In genomic region chr3:133583396-133583795, GRCh38 we compare ENCODE assay signal across 17 cellular contexts. TPM values are rescaled to one million over a fixed set of nuclear protein-coding genes. Genes with fewer than 3 reads are reported as not detected.
DNase-seq lines count a peak whose midpoint lies in the region; ATAC-seq and TF ChIP-seq lines count a peak whose summit lies in the region.
"Had no signal": no experiment of that assay in that cellular context is flagged by ENCODE, and none has a peak within 500 bp of the region (broad histone marks: within the 10 kb centered on the region; RNA-seq: fewer than 3 reads in every experiment).

No MANE protein-coding gene starts in this region.

- H3K27ac Mint-ChIP-seq in activated CD4-positive, alpha-beta T cell treated with anti-CD3 and anti-CD28 coated beads for 36 hours: peak overlapping the region; percentile 77
- peak overlapping the region in 2 of 3 donors; percentile 62 to 75 for H3K27ac Mint-ChIP-seq in CD4-positive, CD25-positive, alpha-beta regulatory T cell
- peak overlapping the region; percentile 56 for H3K27ac Mint-ChIP-seq in endodermal cell

- TF ChIP-seq POLR2A in esophagus muscularis mucosa (IDR thresholded peaks at IDR 0.05; ENCODE audit: low read depth): no peak

- DNase-seq in activated CD4-positive, alpha-beta T cell treated with anti-CD3 and anti-CD28 coated beads for 36 hours: no peak
- DNase-seq in activated CD4-positive, alpha-beta T cell treated with anti-CD3 and anti-CD28 coated beads for 4 hours: no peak
- no peak for DNase-seq in CD4-positive, CD25-positive, alpha-beta regulatory T cell
- DNase-seq in Panc1 (ENCODE audit: low read depth, low spot score) (no peak), endodermal cell (no peak), HCEC 1CT (no peak), esophagus muscularis mucosa (ENCODE audit: extremely low spot score) (no peak)
- DNase-seq: BE2C, COR-L47, NCI-H187, NCI-H345, NCI-H526 treated with DMSO at 0.1 percent for 48 hours, SHP77 had no signal

- no peak overlapping the region for H3K9ac ChIP-seq in endodermal cell (ENCODE audit: extremely low read depth, low read length, poor library complexity, severe bottlenecking)

- in situ Hi-C loops in Panc1 (cut with HindIII; ENCODE audit: low pct_unique_long_range_greater_than_20kb, low sequenced_read_pairs): no loop called here

- intact Hi-C loops in activated CD4-positive, alpha-beta T cell treated with anti-CD3 and anti-CD28 coated beads for 36 hours (cut with DNase I, micrococcal nuclease): loop anchor here in 1 of 2 experiments (10.0 kb wide), 1 partner anchor 61 kb away; no protein-coding TSS in a partner anchor
- intact Hi-C loops in Panc1 (cut with micrococcal nuclease; ENCODE audit: unreplicated experiment): no loop called here
- intact Hi-C loops in esophagus muscularis mucosa (cut with DNase I): no loop called here

- CTCF ChIA-PET in activated CD4-positive, alpha-beta T cell treated with anti-CD3 and anti-CD28 coated beads for 36 hours (lab: Charles Lee): interaction anchor here (0.6 to 1.7 kb wide), 3 partner anchors 10 to 105 kb away, joined by 3 to 5 read pairs (median 3); partner anchors contain the start of gene CDV3
- CTCF ChIA-PET in Panc1 (lab: Charles Lee): no interaction called here

- ATAC-seq in activated CD4-positive, alpha-beta T cell treated with anti-CD3 and anti-CD28 coated beads for 36 hours: no peak
- no peak for ATAC-seq in CD4-positive, CD25-positive, alpha-beta regulatory T cell (ENCODE audit: low read depth in 2 of 2)
- ATAC-seq in Panc1 (no peak), HG03196 (IDR thresholded peaks at IDR 0.05; ENCODE audit: unreplicated experiment) (no peak)

- H3K9me3 Mint-ChIP-seq in activated CD4-positive, alpha-beta T cell treated with anti-CD3 and anti-CD28 coated beads for 36 hours (ENCODE audit: low read depth): no peaks in the 10 kb centered on the region
- H3K9me3 Mint-ChIP-seq in CD4-positive, CD25-positive, alpha-beta regulatory T cell: no peaks in the 10 kb centered on the region
- no peaks in the 10 kb centered on the region for H3K9me3 Mint-ChIP-seq in endodermal cell

- H3K4me3 Mint-ChIP-seq in activated CD4-positive, alpha-beta T cell treated with anti-CD3 and anti-CD28 coated beads for 36 hours: no peak overlapping the region
- peak overlapping the region in 1 of 4 donors; percentile 21 for H3K4me3 Mint-ChIP-seq in CD4-positive, CD25-positive, alpha-beta regulatory T cell
- no peak overlapping the region for H3K4me3 Mint-ChIP-seq in endodermal cell

- 88 to 97% methylated on average over 5 of the region's 6 CpGs for WGBS in endodermal cell (ENCODE audit: insufficient coverage in 1 of 2, insufficient read length in 1 of 2), 2 experiments
- 85% methylated on average over 6 of the region's 6 CpGs for WGBS in esophagus muscularis mucosa

- BruUV-seq in Panc1 (replicated peaks; lab: Mats Ljungman, UMichigan): TSS peak; percentile 0

- H3K4me1 ChIP-seq in CD4-positive, CD25-positive, alpha-beta regulatory T cell (ENCODE audit: control insufficient read depth, insufficient read depth, low read length, poor library complexity, severe bottlenecking): peaks cover 43% of the 10 kb centered on the region
- H3K4me1 ChIP-seq in Panc1 (ENCODE audit: control insufficient read depth, insufficient read depth, low read length) (peaks cover 67% of the 10 kb centered on the region), endodermal cell (ENCODE audit: control insufficient read depth, insufficient read depth, low read length) (no peaks in the 10 kb centered on the region), esophagus muscularis mucosa (peaks cover 26 to 56% (median 46%) of the 10 kb centered on the region in 4 donors)
- H3K4me1 ChIP-seq: BE2C had no signal

- POLR2A ChIA-PET in activated CD4-positive, alpha-beta T cell treated with anti-CD3 and anti-CD28 coated beads for 36 hours (lab: Charles Lee): interaction anchor here (1.8 kb wide), 1 partner anchor 10 kb away, joined by 4 read pairs; the partner anchor contains the start of gene CDV3
- POLR2A ChIA-PET in Panc1 (lab: Charles Lee): no interaction called here

- H3K27me3 ChIP-seq in CD4-positive, CD25-positive, alpha-beta regulatory T cell (ENCODE audit: control insufficient read depth, insufficient read depth, low read length): no peaks in the 10 kb centered on the region
- H3K27me3 ChIP-seq in Panc1 (ENCODE audit: control insufficient read depth, insufficient read depth, low read length) (no peaks in the 10 kb centered on the region), endodermal cell (ENCODE audit: control insufficient read depth, insufficient read depth, low read length, poor library complexity, severe bottlenecking) (no peaks in the 10 kb centered on the region), esophagus muscularis mucosa (no peaks in the 10 kb centered on the region)
- H3K27me3 ChIP-seq: BE2C had no signal

- TF ChIP-seq CTCF in Panc1 (IDR thresholded peaks at IDR 0.05) (no peak), endodermal cell (conservative IDR thresholded peaks at IDR 0.05) (no peak), esophagus muscularis mucosa (IDR thresholded peaks at IDR 0.05) (no peak)

- H3K36me3 Mint-ChIP-seq in activated CD4-positive, alpha-beta T cell treated with anti-CD3 and anti-CD28 coated beads for 36 hours (ENCODE audit: low read depth): peaks cover 73% of the 10 kb centered on the region
- H3K36me3 Mint-ChIP-seq in CD4-positive, CD25-positive, alpha-beta regulatory T cell: peaks cover 43% of the 10 kb centered on the region
- peaks cover 72% of the 10 kb centered on the region for H3K36me3 Mint-ChIP-seq in endodermal cell (ENCODE audit: low read depth)

- no peak overlapping the region for H3K27ac ChIP-seq in CD4-positive, CD25-positive, alpha-beta regulatory T cell (ENCODE audit: insufficient read depth, low read length, poor library complexity, severe bottlenecking)
- peak overlapping the region; percentile 23; the same call in 1 of the 2 replicates for H3K27ac ChIP-seq in Panc1 (ENCODE audit: low read length)
- H3K27ac ChIP-seq in endodermal cell (ENCODE audit: low read depth, low read length): no peak overlapping the region
- no peak overlapping the region for H3K27ac ChIP-seq in esophagus muscularis mucosa (replicated peaks in 1 of 4)
- H3K27ac ChIP-seq: 22Rv1, HL-60 had no signal

- no peak for TF ChIP-seq EP300 in esophagus muscularis mucosa (IDR thresholded peaks at IDR 0.05)

- H3K36me3 ChIP-seq in CD4-positive, CD25-positive, alpha-beta regulatory T cell (ENCODE audit: control insufficient read depth, insufficient read depth, low read length): peaks cover 84% of the 10 kb centered on the region
- H3K36me3 ChIP-seq in Panc1 (ENCODE audit: control insufficient read depth, insufficient read depth, low read length): peaks cover 71% of the 10 kb centered on the region
- H3K36me3 ChIP-seq in endodermal cell (ENCODE audit: control insufficient read depth, insufficient read depth, low read length): peaks cover 93% of the 10 kb centered on the region
- H3K36me3 ChIP-seq in esophagus muscularis mucosa: peaks cover 65 to 99% (median 85%) of the 10 kb centered on the region in 4 donors

- H3K4me3 ChIP-seq in CD4-positive, CD25-positive, alpha-beta regulatory T cell (ENCODE audit: low read depth, low read length): no peak overlapping the region
- no peak overlapping the region for H3K4me3 ChIP-seq in Panc1 (ENCODE audit: low read depth in 2 of 2, low read length in 2 of 2)
- H3K4me3 ChIP-seq in endodermal cell (ENCODE audit: low read length): no peak overlapping the region
- no peak overlapping the region for H3K4me3 ChIP-seq in esophagus muscularis mucosa
- H3K4me3 ChIP-seq: HAP-1 had no signal

- H3K27me3 Mint-ChIP-seq in activated CD4-positive, alpha-beta T cell treated with anti-CD3 and anti-CD28 coated beads for 36 hours: no peaks in the 10 kb centered on the region
- H3K27me3 Mint-ChIP-seq in CD4-positive, CD25-positive, alpha-beta regulatory T cell: no peaks in the 10 kb centered on the region
- no peaks in the 10 kb centered on the region for H3K27me3 Mint-ChIP-seq in endodermal cell (ENCODE audit: insufficient read depth)

- H3K4me1 Mint-ChIP-seq in activated CD4-positive, alpha-beta T cell treated with anti-CD3 and anti-CD28 coated beads for 36 hours: peaks cover 46% of the 10 kb centered on the region
- H3K4me1 Mint-ChIP-seq in CD4-positive, CD25-positive, alpha-beta regulatory T cell: peaks cover 28 to 64% (median 39%) of the 10 kb centered on the region in 4 donors
- peaks cover 2% of the 10 kb centered on the region for H3K4me1 Mint-ChIP-seq in endodermal cell

- H3K9me3 ChIP-seq in CD4-positive, CD25-positive, alpha-beta regulatory T cell (ENCODE audit: control insufficient read depth in 2 of 2, low read length in 2 of 2): no peaks in the 10 kb centered on the region
- no peaks in the 10 kb centered on the region for H3K9me3 ChIP-seq in Panc1 (ENCODE audit: control insufficient read depth, insufficient read depth, low read depth, low read length)
- H3K9me3 ChIP-seq in endodermal cell (ENCODE audit: control insufficient read depth, low read length): no peaks in the 10 kb centered on the region
- no peaks in the 10 kb centered on the region for H3K9me3 ChIP-seq in esophagus muscularis mucosa
- H3K9me3 ChIP-seq: BE2C, HAP-1 had no signal

RNA-seq across cellular contexts. Expression of gene CDV3, which starts 9.9 kb away (rescaled TPM):
- total RNA-seq in activated CD4-positive, alpha-beta T cell treated with anti-CD3 and anti-CD28 coated beads for 36 hours: 100 to 1,000 TPM; 204 to 221 TPM
- 275 TPM for total RNA-seq in CD4-positive, CD25-positive, alpha-beta regulatory T cell
- 10 to 100 TPM; 43.6 to 91.2 (median 60.1) TPM for polyA plus RNA-seq in CD4-positive, CD25-positive, alpha-beta regulatory T cell
- total RNA-seq in Panc1 (2021; ENCODE audit: unreplicated experiment): 506 TPM
- polyA plus RNA-seq in Panc1 (2012; ENCODE audit: insufficient read length): 291 TPM
- 100 to 1,000 TPM; 114 to 118 TPM for total RNA-seq in endodermal cell
- 136 TPM for polyA plus RNA-seq in endodermal cell (2013, experiment 1 of 2)
- 128 TPM for polyA plus RNA-seq in endodermal cell (2013, experiment 2 of 2)
- 100 to 1,000 TPM; 136 to 249 (median 195) TPM for total RNA-seq in esophagus muscularis mucosa
